In genomic region chr4:105453550-105454201, GRCh38 we compare ENCODE assay signal across 11 cellular contexts. TPM values are rescaled to one million over a fixed set of nuclear protein-coding genes. Genes with fewer than 3 reads are reported as not detected.
DNase-seq lines count a peak whose midpoint lies in the region; ATAC-seq and TF ChIP-seq lines count a peak whose summit lies in the region.
"Had no signal": no experiment of that assay in that cellular context is flagged by ENCODE, and none has a peak within 500 bp of the region (broad histone marks: within the 10 kb centered on the region; RNA-seq: fewer than 3 reads in every experiment).

No MANE protein-coding gene starts in this region.

- POLR2A ChIA-PET in activated CD4-positive, alpha-beta T cell treated with anti-CD3 and anti-CD28 coated beads for 36 hours (lab: Charles Lee), result interaction anchor here (0.7 kb wide), 2 partner anchors 15 to 20 kb away, joined by 3 to 10 read pairs; partner anchors contain the start of gene PPA2

- DNase-seq in activated CD4-positive, alpha-beta T cell treated with anti-CD3 and anti-CD28 coated beads for 36 hours, result peak; percentile 60
- DNase-seq in activated CD4-positive, alpha-beta T cell treated with anti-CD3 and anti-CD28 coated beads, Interleukin-2, amount 50 U/mL, for 4 hours, result no peak
- DNase-seq in foreskin keratinocyte (peak; percentile 11 to 23), NOMO-1 (lab: John Stamatoyannopoulos, UW; ENCODE audit: unreplicated experiment in 2 of 2) (no peak), Kasumi-1 (lab: John Stamatoyannopoulos, UW) (no peak), inferior parietal cortex (ENCODE audit: extremely low spot score) (no peak)
- DNase-seq: glutamatergic neuron had no signal

- peaks cover 34% of the 10 kb centered on the region for H3K4me1 Mint-ChIP-seq in activated CD4-positive, alpha-beta T cell treated with anti-CD3 and anti-CD28 coated beads for 36 hours

- peak overlapping the region; percentile 62 for H3K27ac Mint-ChIP-seq in activated CD4-positive, alpha-beta T cell treated with anti-CD3 and anti-CD28 coated beads for 36 hours
- H3K27ac Mint-ChIP-seq: nephron had no signal

- CTCF ChIA-PET in activated CD4-positive, alpha-beta T cell treated with anti-CD3 and anti-CD28 coated beads for 36 hours (lab: Charles Lee), result interaction anchor here (0.5 to 2.2 kb wide), 9 partner anchors 11 to 527 kb away, joined by 3 to 12 read pairs (median 4); partner anchors contain the start of gene PPA2

- no peaks in the 10 kb centered on the region for H3K4me1 ChIP-seq in foreskin keratinocyte

- H3K9me3 Mint-ChIP-seq in activated CD4-positive, alpha-beta T cell treated with anti-CD3 and anti-CD28 coated beads for 36 hours (ENCODE audit: low read depth), result no peaks in the 10 kb centered on the region
- H3K9me3 Mint-ChIP-seq: nephron had no signal

- no peak overlapping the region for H3K4me3 Mint-ChIP-seq in activated CD4-positive, alpha-beta T cell treated with anti-CD3 and anti-CD28 coated beads for 36 hours
- H3K4me3 Mint-ChIP-seq: nephron had no signal

- H3K36me3 Mint-ChIP-seq in activated CD4-positive, alpha-beta T cell treated with anti-CD3 and anti-CD28 coated beads for 36 hours (ENCODE audit: low read depth), result peaks cover 53% of the 10 kb centered on the region

- H3K27ac ChIP-seq in foreskin keratinocyte, result no peak overlapping the region
- H3K27ac ChIP-seq: SK-N-MC had no signal

- H3K27me3 Mint-ChIP-seq in activated CD4-positive, alpha-beta T cell treated with anti-CD3 and anti-CD28 coated beads for 36 hours, result no peaks in the 10 kb centered on the region

- intact Hi-C loops in activated CD4-positive, alpha-beta T cell treated with anti-CD3 and anti-CD28 coated beads for 36 hours (cut with DNase I, micrococcal nuclease), result loop anchor here (1.0 to 5.0 kb wide), 7 partner anchors 20 to 396 kb away; partner anchors contain the start of gene TET2 (in 1 of the 2)

- peak; percentile 99 for ATAC-seq in activated CD4-positive, alpha-beta T cell treated with anti-CD3 and anti-CD28 coated beads for 36 hours
- ATAC-seq in GM21447 (IDR thresholded peaks at IDR 0.05; ENCODE audit: unreplicated experiment), result peak; percentile 91
- peak; percentile 89 for ATAC-seq in HG03175 (IDR thresholded peaks at IDR 0.05; ENCODE audit: unreplicated experiment)
- peak; percentile 74 for ATAC-seq in foreskin keratinocyte

- no peaks in the 10 kb centered on the region for H3K27me3 ChIP-seq in foreskin keratinocyte

- TF ChIP-seq CTCF in foreskin keratinocyte (conservative IDR thresholded peaks at IDR 0.05), result peak; percentile 46

RNA-seq across cellular contexts. Expression of gene PPA2, which starts 20.2 kb away (rescaled TPM):
- total RNA-seq in activated CD4-positive, alpha-beta T cell treated with anti-CD3 and anti-CD28 coated beads for 36 hours, result 10 to 100 TPM; 74.6 to 76.3 TPM
- 125 and 127 TPM in 2 replicates for total RNA-seq in foreskin keratinocyte
- polyA plus RNA-seq in foreskin keratinocyte, result 118 and 144 TPM in 2 replicates

Comparison
In these comparisons a context has a peak if more than half of its experiments do, and no peak if none do; other contexts are left out.
1. DNase-seq: peak in activated CD4-positive, alpha-beta T cell treated with anti-CD3 and anti-CD28 coated beads for 36 hours (single experiment) and foreskin keratinocyte (2 of 2); none in activated CD4-positive, alpha-beta T cell treated with anti-CD3 and anti-CD28 coated beads, Interleukin-2, amount 50 U/mL, for 4 hours (0 of 2), NOMO-1 (0 of 2), Kasumi-1 (0 of 2) and inferior parietal cortex (single experiment).
2. Peak in every context shown above with its lines, with median percentiles within 50 percentile points of each other: ATAC-seq.